Comparison of ENCODE assay signal across 1 cellular context in the genomic region with DNA sequence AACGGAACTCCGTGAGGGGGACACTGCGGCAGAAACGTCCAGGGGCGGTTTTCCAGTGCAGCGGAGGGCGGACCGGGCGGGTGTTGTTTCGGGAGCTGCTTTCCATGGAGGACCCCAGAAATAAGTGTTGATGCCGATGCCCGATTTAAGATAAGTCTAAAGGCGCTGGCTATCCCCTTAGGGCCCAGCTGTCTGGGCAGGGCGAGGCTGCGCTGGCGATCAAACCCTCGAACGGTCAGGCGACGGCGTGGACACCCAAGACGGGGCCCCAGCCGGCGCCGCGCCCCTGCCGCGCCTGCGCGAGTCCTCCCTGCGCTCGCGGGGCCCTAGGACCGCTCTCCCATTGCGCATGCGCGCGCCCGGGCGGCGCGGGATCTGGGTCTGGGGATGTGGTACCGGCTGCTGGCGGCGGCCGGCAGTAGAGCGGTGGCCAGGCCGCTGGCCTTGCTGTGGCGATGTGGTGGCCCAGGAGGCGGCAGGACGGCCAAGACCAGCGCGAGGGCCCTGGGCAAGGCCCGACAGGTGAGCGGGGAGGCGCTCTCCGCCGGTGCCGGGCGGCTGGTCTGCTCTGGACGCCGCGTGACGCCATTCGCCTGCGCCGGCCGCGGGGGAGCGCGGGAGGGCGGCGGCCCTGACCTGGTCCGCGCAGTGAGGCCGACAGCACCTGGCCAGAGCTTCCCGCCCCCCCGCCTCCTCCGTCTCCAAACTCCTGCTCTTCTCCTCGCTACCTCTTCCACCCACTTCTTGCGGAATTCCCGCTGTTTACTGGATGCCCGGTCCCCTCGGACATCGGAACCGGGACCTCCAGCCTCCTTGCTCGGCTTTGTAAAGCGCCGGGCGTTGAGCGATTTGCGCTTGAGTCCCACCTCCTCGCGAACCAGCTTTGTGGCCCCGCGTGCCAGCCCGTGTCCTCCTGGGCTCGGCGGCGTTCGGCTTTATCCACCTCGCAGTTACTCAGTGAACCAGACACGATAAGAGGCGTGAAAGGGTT.
TF ChIP-seq lines count a peak whose summit lies in the region.

No MANE protein-coding gene starts in this region.

TF ChIP-seq in HepG2, 621 proteins besides CTCF, POLR2A, EP300 and RAD21 (continued from another document and continues in another):
- TF ChIP-seq CCAR2 (optimal IDR thresholded peaks at IDR 0.05; ENCODE audit: low read depth, low read length) (no peak), ZMYM3 (CRISPR knock-in tag; IDR thresholded peaks at IDR 0.05) (no peak; the same call in 1 of the 2 replicates), JUNB (CRISPR knock-in tag; IDR thresholded peaks at IDR 0.05; ENCODE audit: borderline replicate concordance) (no peak), CBFB (CRISPR knock-in tag; IDR thresholded peaks at IDR 0.05) (peak; percentile 25), TBL1XR1 (IDR thresholded peaks at IDR 0.05; ENCODE audit: borderline replicate concordance, low read length, partially characterized antibody) (no peak), SP140L (CRISPR knock-in tag; IDR thresholded peaks at IDR 0.05; ENCODE audit: borderline replicate concordance) (0 out of 2 replicates have a peak, but pooled peaks have one; percentile 2), RFX3 (CRISPR knock-in tag; IDR thresholded peaks at IDR 0.05) (no peak), FOXK2 (IDR thresholded peaks at IDR 0.05) (no peak), BORCS8-MEF2B (CRISPR knock-in tag; IDR thresholded peaks at IDR 0.05) (peak; percentile 68), ZNF543 (CRISPR knock-in tag; IDR thresholded peaks at IDR 0.05) (peak; percentile 59), ZNF441 (CRISPR knock-in tag; IDR thresholded peaks at IDR 0.05; ENCODE audit: borderline replicate concordance) (peak; percentile 19), HNF4G (IDR thresholded peaks at IDR 0.05; ENCODE audit: borderline replicate concordance, low read depth, low read length) (0 out of 2 replicates have a peak, but pooled peaks have one; percentile 51), HNF4G (CRISPR knock-in tag; IDR thresholded peaks at IDR 0.05; ENCODE audit: borderline replicate concordance, low read depth) (peak; percentile 52; the same call in 1 of the 2 replicates), SRY (CRISPR knock-in tag; IDR thresholded peaks at IDR 0.05) (no peak), RFXAP (CRISPR knock-in tag; IDR thresholded peaks at IDR 0.05; ENCODE audit: borderline replicate concordance) (peak; percentile 53), ZNF775 (CRISPR knock-in tag; IDR thresholded peaks at IDR 0.05; ENCODE audit: borderline replicate concordance) (peak; percentile 20; the same call in 1 of the 2 replicates), ZNF850 (CRISPR knock-in tag; conservative IDR thresholded peaks at IDR 0.05) (no peak), SOX6 (IDR thresholded peaks at IDR 0.05) (no peak), SOX6 (CRISPR knock-in tag; IDR thresholded peaks at IDR 0.05) (peak; percentile 36; the same call in 1 of the 2 replicates), SUZ12 (IDR thresholded peaks at IDR 0.05; ENCODE audit: low read depth, low read length) (no peak), ZNF549 (CRISPR knock-in tag; IDR thresholded peaks at IDR 0.05) (peak; percentile 88; the same call in 1 of the 2 replicates), ZNF567 (CRISPR knock-in tag; IDR thresholded peaks at IDR 0.05; ENCODE audit: borderline replicate concordance) (0 out of 2 replicates have a peak, but pooled peaks have one; percentile 51), ZNF720 (CRISPR knock-in tag; IDR thresholded peaks at IDR 0.05) (no peak), BRD4 (CRISPR knock-in tag; IDR thresholded peaks at IDR 0.05) (peak; percentile 90)
- TF ChIP-seq, protein P1, sequence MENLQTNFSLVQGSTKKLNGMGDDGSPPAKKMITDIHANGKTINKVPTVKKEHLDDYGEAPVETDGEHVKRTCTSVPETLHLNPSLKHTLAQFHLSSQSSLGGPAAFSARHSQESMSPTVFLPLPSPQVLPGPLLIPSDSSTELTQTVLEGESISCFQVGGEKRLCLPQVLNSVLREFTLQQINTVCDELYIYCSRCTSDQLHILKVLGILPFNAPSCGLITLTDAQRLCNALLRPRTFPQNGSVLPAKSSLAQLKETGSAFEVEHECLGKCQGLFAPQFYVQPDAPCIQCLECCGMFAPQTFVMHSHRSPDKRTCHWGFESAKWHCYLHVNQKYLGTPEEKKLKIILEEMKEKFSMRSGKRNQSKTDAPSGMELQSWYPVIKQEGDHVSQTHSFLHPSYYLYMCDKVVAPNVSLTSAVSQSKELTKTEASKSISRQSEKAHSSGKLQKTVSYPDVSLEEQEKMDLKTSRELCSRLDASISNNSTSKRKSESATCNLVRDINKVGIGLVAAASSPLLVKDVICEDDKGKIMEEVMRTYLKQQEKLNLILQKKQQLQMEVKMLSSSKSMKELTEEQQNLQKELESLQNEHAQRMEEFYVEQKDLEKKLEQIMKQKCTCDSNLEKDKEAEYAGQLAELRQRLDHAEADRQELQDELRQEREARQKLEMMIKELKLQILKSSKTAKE (CRISPR knock-in tag; IDR thresholded peaks at IDR 0.05; ENCODE audit: borderline replicate concordance), result no peak
- TF ChIP-seq, protein P2, sequence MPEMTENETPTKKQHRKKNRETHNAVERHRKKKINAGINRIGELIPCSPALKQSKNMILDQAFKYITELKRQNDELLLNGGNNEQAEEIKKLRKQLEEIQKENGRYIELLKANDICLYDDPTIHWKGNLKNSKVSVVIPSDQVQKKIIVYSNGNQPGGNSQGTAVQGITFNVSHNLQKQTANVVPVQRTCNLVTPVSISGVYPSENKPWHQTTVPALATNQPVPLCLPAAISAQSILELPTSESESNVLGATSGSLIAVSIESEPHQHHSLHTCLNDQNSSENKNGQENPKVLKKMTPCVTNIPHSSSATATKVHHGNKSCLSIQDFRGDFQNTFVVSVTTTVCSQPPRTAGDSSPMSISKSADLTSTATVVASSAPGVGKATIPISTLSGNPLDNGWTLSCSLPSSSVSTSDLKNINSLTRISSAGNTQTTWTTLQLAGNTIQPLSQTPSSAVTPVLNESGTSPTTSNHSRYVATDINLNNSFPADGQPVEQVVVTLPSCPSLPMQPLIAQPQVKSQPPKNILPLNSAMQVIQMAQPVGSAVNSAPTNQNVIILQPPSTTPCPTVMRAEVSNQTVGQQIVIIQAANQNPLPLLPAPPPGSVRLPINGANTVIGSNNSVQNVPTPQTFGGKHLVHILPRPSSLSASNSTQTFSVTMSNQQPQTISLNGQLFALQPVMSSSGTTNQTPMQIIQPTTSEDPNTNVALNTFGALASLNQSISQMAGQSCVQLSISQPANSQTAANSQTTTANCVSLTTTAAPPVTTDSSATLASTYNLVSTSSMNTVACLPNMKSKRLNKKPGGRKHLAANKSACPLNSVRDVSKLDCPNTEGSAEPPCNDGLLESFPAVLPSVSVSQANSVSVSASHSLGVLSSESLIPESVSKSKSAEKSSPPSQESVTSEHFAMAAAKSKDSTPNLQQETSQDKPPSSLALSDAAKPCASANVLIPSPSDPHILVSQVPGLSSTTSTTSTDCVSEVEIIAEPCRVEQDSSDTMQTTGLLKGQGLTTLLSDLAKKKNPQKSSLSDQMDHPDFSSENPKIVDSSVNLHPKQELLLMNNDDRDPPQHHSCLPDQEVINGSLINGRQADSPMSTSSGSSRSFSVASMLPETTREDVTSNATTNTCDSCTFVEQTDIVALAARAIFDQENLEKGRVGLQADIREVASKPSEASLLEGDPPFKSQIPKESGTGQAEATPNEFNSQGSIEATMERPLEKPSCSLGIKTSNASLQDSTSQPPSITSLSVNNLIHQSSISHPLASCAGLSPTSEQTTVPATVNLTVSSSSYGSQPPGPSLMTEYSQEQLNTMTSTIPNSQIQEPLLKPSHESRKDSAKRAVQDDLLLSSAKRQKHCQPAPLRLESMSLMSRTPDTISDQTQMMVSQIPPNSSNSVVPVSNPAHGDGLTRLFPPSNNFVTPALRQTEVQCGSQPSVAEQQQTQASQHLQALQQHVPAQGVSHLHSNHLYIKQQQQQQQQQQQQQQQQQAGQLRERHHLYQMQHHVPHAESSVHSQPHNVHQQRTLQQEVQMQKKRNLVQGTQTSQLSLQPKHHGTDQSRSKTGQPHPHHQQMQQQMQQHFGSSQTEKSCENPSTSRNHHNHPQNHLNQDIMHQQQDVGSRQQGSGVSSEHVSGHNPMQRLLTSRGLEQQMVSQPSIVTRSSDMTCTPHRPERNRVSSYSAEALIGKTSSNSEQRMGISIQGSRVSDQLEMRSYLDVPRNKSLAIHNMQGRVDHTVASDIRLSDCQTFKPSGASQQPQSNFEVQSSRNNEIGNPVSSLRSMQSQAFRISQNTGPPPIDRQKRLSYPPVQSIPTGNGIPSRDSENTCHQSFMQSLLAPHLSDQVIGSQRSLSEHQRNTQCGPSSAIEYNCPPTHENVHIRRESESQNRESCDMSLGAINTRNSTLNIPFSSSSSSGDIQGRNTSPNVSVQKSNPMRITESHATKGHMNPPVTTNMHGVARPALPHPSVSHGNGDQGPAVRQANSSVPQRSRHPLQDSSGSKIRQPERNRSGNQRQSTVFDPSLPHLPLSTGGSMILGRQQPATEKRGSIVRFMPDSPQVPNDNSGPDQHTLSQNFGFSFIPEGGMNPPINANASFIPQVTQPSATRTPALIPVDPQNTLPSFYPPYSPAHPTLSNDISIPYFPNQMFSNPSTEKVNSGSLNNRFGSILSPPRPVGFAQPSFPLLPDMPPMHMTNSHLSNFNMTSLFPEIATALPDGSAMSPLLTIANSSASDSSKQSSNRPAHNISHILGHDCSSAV (CRISPR knock-in tag; IDR thresholded peaks at IDR 0.05; ENCODE audit: borderline replicate concordance), result no peak; the same call in 1 of the 2 replicates
- TF ChIP-seq, protein P3, sequence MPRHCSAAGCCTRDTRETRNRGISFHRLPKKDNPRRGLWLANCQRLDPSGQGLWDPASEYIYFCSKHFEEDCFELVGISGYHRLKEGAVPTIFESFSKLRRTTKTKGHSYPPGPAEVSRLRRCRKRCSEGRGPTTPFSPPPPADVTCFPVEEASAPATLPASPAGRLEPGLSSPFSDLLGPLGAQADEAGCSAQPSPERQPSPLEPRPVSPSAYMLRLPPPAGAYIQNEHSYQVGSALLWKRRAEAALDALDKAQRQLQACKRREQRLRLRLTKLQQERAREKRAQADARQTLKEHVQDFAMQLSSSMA (CRISPR knock-in tag; IDR thresholded peaks at IDR 0.05), result no peak
- TF ChIP-seq, protein P4, sequence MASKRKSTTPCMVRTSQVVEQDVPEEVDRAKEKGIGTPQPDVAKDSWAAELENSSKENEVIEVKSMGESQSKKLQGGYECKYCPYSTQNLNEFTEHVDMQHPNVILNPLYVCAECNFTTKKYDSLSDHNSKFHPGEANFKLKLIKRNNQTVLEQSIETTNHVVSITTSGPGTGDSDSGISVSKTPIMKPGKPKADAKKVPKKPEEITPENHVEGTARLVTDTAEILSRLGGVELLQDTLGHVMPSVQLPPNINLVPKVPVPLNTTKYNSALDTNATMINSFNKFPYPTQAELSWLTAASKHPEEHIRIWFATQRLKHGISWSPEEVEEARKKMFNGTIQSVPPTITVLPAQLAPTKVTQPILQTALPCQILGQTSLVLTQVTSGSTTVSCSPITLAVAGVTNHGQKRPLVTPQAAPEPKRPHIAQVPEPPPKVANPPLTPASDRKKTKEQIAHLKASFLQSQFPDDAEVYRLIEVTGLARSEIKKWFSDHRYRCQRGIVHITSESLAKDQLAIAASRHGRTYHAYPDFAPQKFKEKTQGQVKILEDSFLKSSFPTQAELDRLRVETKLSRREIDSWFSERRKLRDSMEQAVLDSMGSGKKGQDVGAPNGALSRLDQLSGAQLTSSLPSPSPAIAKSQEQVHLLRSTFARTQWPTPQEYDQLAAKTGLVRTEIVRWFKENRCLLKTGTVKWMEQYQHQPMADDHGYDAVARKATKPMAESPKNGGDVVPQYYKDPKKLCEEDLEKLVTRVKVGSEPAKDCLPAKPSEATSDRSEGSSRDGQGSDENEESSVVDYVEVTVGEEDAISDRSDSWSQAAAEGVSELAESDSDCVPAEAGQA (IDR thresholded peaks at IDR 0.05; ENCODE audit: low read depth), result peak; percentile 88; the same call in 1 of the 2 replicates
- TF ChIP-seq, protein P4 (CRISPR knock-in tag; IDR thresholded peaks at IDR 0.05; ENCODE audit: borderline replicate concordance), result peak; percentile 45; the same call in 1 of the 2 replicates
- TF ChIP-seq, protein P5, sequence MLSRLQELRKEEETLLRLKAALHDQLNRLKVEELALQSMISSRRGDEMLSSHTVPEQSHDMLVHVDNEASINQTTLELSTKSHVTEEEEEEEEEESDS (CRISPR knock-in tag; IDR thresholded peaks at IDR 0.05; ENCODE audit: borderline replicate concordance), result no peak
- TF ChIP-seq, protein P6, sequence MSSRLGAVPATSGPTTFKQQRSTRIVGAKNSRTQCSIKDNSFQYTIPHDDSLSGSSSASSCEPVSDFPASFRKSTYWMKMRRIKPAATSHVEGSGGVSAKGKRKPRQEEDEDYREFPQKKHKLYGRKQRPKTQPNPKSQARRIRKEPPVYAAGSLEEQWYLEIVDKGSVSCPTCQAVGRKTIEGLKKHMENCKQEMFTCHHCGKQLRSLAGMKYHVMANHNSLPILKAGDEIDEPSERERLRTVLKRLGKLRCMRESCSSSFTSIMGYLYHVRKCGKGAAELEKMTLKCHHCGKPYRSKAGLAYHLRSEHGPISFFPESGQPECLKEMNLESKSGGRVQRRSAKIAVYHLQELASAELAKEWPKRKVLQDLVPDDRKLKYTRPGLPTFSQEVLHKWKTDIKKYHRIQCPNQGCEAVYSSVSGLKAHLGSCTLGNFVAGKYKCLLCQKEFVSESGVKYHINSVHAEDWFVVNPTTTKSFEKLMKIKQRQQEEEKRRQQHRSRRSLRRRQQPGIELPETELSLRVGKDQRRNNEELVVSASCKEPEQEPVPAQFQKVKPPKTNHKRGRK (CRISPR knock-in tag; IDR thresholded peaks at IDR 0.05), result no peak
- TF ChIP-seq, protein P7, sequence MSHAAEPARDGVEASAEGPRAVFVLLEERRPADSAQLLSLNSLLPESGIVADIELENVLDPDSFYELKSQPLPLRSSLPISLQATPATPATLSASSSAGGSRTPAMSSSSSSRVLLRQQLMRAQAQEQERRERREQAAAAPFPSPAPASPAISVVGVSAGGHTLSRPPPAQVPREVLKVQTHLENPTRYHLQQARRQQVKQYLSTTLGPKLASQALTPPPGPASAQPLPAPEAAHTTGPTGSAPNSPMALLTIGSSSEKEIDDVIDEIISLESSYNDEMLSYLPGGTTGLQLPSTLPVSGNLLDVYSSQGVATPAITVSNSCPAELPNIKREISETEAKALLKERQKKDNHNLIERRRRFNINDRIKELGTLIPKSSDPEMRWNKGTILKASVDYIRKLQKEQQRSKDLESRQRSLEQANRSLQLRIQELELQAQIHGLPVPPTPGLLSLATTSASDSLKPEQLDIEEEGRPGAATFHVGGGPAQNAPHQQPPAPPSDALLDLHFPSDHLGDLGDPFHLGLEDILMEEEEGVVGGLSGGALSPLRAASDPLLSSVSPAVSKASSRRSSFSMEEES (CRISPR knock-in tag; IDR thresholded peaks at IDR 0.05), result peak; percentile 68; the same call in 1 of the 2 replicates
